20 cellular contexts compared by ENCODE assay signal in the genomic region with DNA sequence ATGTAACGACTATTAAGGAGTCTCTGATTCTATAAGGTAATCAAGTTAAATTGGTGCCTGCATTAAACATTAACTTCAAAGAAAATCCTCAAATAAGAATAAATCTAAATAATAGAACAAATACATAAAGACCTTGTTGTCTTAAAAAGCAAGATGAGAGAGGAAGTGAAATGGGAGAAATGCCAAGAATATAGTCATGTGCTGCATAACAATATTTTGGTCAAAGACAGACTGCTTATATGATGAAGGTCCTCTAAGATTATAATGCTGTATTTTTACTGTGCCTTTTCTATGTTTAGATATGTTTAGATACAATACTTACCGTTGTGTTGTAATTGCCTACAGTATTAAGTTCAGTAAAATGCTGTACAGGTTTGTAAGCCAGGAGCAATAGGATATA.
"Had no signal": no experiment of that assay in that cellular context is flagged by ENCODE, and none has a peak within 500 bp of the region (broad histone marks: within the 10 kb centered on the region; RNA-seq: fewer than 3 reads in every experiment).

No MANE protein-coding gene starts in this region.

- H3K9me3 ChIP-seq: SJSA1, SK-N-SH had no signal

- FAIRE-seq: RCC 7860 had no signal

- H3K36me3 ChIP-seq: SJSA1 had no signal

- H3K27ac ChIP-seq: SJSA1 had no signal

- H3K9ac ChIP-seq: SK-N-SH had no signal

- H3K4me2 ChIP-seq: SK-N-SH had no signal

- H3K27me3 ChIP-seq: SJSA1 had no signal

- H3K4me1 ChIP-seq: SJSA1 had no signal

- DNase-seq: KBM-7; MV-4-11; NCI-H1092; NCI-H1105 treated with DMSO at 0.1 percent for 48 hours; NCI-H1417 treated with DMSO at 0.1 percent for 48 hours; NCI-H1694 treated with DMSO at 0.1 percent for 48 hours; NCI-H1930; NCI-H2171; NCI-H226; NCI-H446; NCI-H510A; NCI-H524 treated with DMSO at 0.1 percent for 48 hours; NK-92 treated with Interleukin-12 subunit alpha and Interleukin-12 subunit beta, amount 100 ng/mL, for 24 hours; Right ventricle myocardium superior; RPMI8226; SIG-M5; SK-N-SH; T-helper 1 cell had no signal

- H3K4me3 ChIP-seq: SJSA1 had no signal
